ENCODE assay signal across 23 cellular contexts in the genomic region with DNA sequence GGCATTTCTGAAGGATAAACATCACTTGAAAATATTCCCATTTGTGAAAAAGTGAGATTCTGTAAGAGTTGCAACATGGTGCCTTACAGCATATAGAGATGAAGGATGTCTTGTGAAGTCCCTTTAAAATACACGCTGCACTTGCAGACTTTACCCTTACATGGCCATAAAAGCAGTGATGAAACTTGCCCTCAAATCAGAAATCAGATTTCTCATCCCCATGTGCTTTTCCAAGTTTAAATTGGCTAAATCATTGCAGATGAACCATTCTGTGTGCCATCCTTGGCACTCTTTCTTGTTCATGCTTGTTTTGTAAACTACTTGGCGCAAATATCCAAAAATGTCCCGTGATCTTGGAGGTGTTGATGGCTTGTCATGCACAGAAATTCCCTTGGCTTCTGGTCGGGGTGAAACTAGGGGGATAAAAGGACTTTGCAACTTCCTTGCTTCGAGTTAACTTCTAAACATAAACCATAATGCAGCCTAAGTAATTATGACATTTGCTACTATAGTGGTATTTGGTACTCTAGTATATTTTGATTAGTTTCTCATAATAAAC.
A peak's percentile ranks its signal among the peaks of the same experiment; 100 is the strongest.
DNase-seq lines count a peak whose midpoint lies in the region; ATAC-seq, FAIRE-seq and TF ChIP-seq lines count a peak whose summit lies in the region.
"Had no signal": no experiment of that assay in that cellular context is flagged by ENCODE, and none has a peak within 500 bp of the region (broad histone marks: within the 10 kb centered on the region; RNA-seq: fewer than 3 reads in every experiment).

No MANE protein-coding gene starts in this region.

- H3K27me3 Mint-ChIP-seq in CD8-positive, alpha-beta T cell (ENCODE audit: low read depth), result no peaks in the 10 kb centered on the region
- no peaks in the 10 kb centered on the region for H3K27me3 Mint-ChIP-seq in progenitor cell of endocrine pancreas
- no peaks in the 10 kb centered on the region for H3K27me3 Mint-ChIP-seq in MCF 10A (ENCODE audit: insufficient read depth, unreplicated experiment)

- H3K27ac Mint-ChIP-seq in CD8-positive, alpha-beta T cell, result peak overlapping the region; percentile 25
- peak overlapping the region; percentile 7 for H3K27ac Mint-ChIP-seq in progenitor cell of endocrine pancreas
- no peak overlapping the region for H3K27ac Mint-ChIP-seq in MCF 10A (ENCODE audit: low read depth, unreplicated experiment)

- H3K56ac ChIP-seq in H1 (replicated peaks; ENCODE audit: insufficient read length, low read depth, low read length), result no peak overlapping the region

- no peak for TF ChIP-seq RAD21 in H1 (IDR thresholded peaks at IDR 0.05 in 1 of 2, conservative IDR thresholded peaks at IDR 0.05 in 1 of 2; ENCODE audit: low read depth in 2 of 2, low read length in 2 of 2)

- no peak overlapping the region for H2BK12ac ChIP-seq in H1 (ENCODE audit: low read depth, low read length)
- no peak overlapping the region for H2BK12ac ChIP-seq in neuronal stem cell (ENCODE audit: low read length)

- peak; percentile 80 for FAIRE-seq in H1 (lab: Jason Lieb, UNC)
- FAIRE-seq: A204.1, D721Med, H54 had no signal

- no peak for DNase-seq in CD8-positive, alpha-beta T cell
- DNase-seq in H1 (ENCODE audit: low read depth in 1 of 2, low spot score in 2 of 2) (no peak), heart right ventricle (no peak), progenitor cell of endocrine pancreas (ENCODE audit: low spot score, unreplicated experiment) (no peak), mammary epithelial cell (no peak), MCF 10A (ENCODE audit: unreplicated experiment) (no peak), neuronal stem cell (ENCODE audit: low spot score) (no peak)
- DNase-seq: DMS53, GDM1, Kasumi-1, MG63, NCI-H1417 treated with DMSO at 0.1 percent for 48 hours, NCI-H187 treated with DMSO at 0.1 percent for 48 hours, NCI-H226, NCI-H510A treated with DMSO at 0.1 percent for 48 hours, NCI-H748 treated with DMSO at 0.1 percent for 48 hours, PC-9 had no signal

- H2BK5ac ChIP-seq in H1 (ENCODE audit: low read depth, low read length), result no peak overlapping the region
- H2BK5ac ChIP-seq in neuronal stem cell (ENCODE audit: low read length), result no peak overlapping the region

- peaks cover 34% of the 10 kb centered on the region for H3K36me3 Mint-ChIP-seq in CD8-positive, alpha-beta T cell
- H3K36me3 Mint-ChIP-seq in progenitor cell of endocrine pancreas (ENCODE audit: insufficient read depth), result no peaks in the 10 kb centered on the region
- H3K36me3 Mint-ChIP-seq in MCF 10A (ENCODE audit: insufficient read depth, unreplicated experiment), result peaks cover 10% of the 10 kb centered on the region

- H3K4me2 ChIP-seq in H1 (ENCODE audit: insufficient read depth in 1 of 2, low read depth in 2 of 2, low read length in 2 of 2) (no peak overlapping the region), mammary epithelial cell (ENCODE audit: insufficient read depth, low read depth, low read length) (no peak overlapping the region), neuronal stem cell (ENCODE audit: insufficient read depth, low read length, poor library complexity, severe bottlenecking) (no peak overlapping the region)
- H3K4me2 ChIP-seq: PC-9 had no signal

- no peak overlapping the region for H4K5ac ChIP-seq in H1 (ENCODE audit: insufficient read length, low read depth, low read length)

- H3K79me2 ChIP-seq in H1 (ENCODE audit: control insufficient read depth in 1 of 2, insufficient read depth in 2 of 2, low read length in 2 of 2) (no peaks in the 10 kb centered on the region), mammary epithelial cell (ENCODE audit: insufficient read depth, low read length) (no peaks in the 10 kb centered on the region)

- H2BK20ac ChIP-seq in H1 (ENCODE audit: low read length), result no peak overlapping the region

- H4K91ac ChIP-seq in H1 (replicated peaks; ENCODE audit: insufficient read length, low read length) (no peak overlapping the region), neuronal stem cell (ENCODE audit: low read depth, low read length, poor library complexity) (no peak overlapping the region)

- H3K4me1 Mint-ChIP-seq in CD8-positive, alpha-beta T cell (ENCODE audit: low read depth), result no peaks in the 10 kb centered on the region
- H3K4me1 Mint-ChIP-seq in progenitor cell of endocrine pancreas (ENCODE audit: low read depth) (peaks cover 3% of the 10 kb centered on the region), MCF 10A (ENCODE audit: insufficient read depth, unreplicated experiment) (no peaks in the 10 kb centered on the region)

- H3K9me3 Mint-ChIP-seq in CD8-positive, alpha-beta T cell, result no peaks in the 10 kb centered on the region
- H3K9me3 Mint-ChIP-seq in progenitor cell of endocrine pancreas (ENCODE audit: low read depth) (no peaks in the 10 kb centered on the region), MCF 10A (ENCODE audit: unreplicated experiment) (no peaks in the 10 kb centered on the region)

- POLR2A ChIA-PET in CD8-positive, alpha-beta T cell (lab: Charles Lee), result no interaction called here
- POLR2A ChIA-PET in H1 (lab: Charles Lee; ENCODE audit: partially characterized antibody), result no interaction called here
- POLR2A ChIA-PET in MCF 10A (lab: Yijun Ruan, JAX), result interaction anchor here (0.6 kb wide), 1 partner anchor 948 kb away, joined by 3 read pairs; no protein-coding TSS in a partner anchor

- H3K27me3 ChIP-seq in CD8-positive, alpha-beta T cell (ENCODE audit: insufficient read depth, low read length), result no peaks in the 10 kb centered on the region
- no peaks in the 10 kb centered on the region for H3K27me3 ChIP-seq in H1 (replicated peaks in 1 of 4; ENCODE audit: control insufficient read depth in 3 of 4, extremely low read depth in 1 of 4, insufficient read depth in 3 of 4, low read length in 3 of 4)
- H3K27me3 ChIP-seq in heart right ventricle, result no peaks in the 10 kb centered on the region
- H3K27me3 ChIP-seq in mammary epithelial cell (ENCODE audit: insufficient read depth, low read length), result no peaks in the 10 kb centered on the region
- no peaks in the 10 kb centered on the region for H3K27me3 ChIP-seq in neuronal stem cell (ENCODE audit: control insufficient read depth in 3 of 3, insufficient read depth in 3 of 3, low read depth in 1 of 3, low read length in 3 of 3)
- H3K27me3 ChIP-seq: MG63 had no signal

- dilution Hi-C loops in mammary epithelial cell (cut with HindIII; ENCODE audit: low sequenced_read_pairs), result no loop called here

- CTCF ChIA-PET in CD8-positive, alpha-beta T cell (lab: Charles Lee), result no interaction called here
- CTCF ChIA-PET in H1 (lab: Charles Lee; ENCODE audit: partially characterized antibody), result interaction anchor here (1.7 to 3.5 kb wide), 2 partner anchors 13 to 111 kb away, joined by 6 to 14 read pairs; no protein-coding TSS in a partner anchor
- CTCF ChIA-PET in mammary epithelial cell (lab: Charles Lee; ENCODE audit: low non-redundant PET), result no interaction called here
- CTCF ChIA-PET in MCF 10A (lab: Yijun Ruan, JAX), result no interaction called here

- H3K14ac ChIP-seq in H1 (ENCODE audit: insufficient read length) (no peak overlapping the region), neuronal stem cell (ENCODE audit: low read length) (no peak overlapping the region)

- H3K18ac ChIP-seq in H1 (ENCODE audit: extremely low read depth, low read length) (no peak overlapping the region), neuronal stem cell (ENCODE audit: low read length) (no peak overlapping the region)

- no peaks in the 10 kb centered on the region for H3K79me1 ChIP-seq in H1 (ENCODE audit: low read depth, low read length)
- H3K79me1 ChIP-seq in neuronal stem cell (ENCODE audit: low read depth, low read length), result no peaks in the 10 kb centered on the region

- BruUV-seq in mammary epithelial cell (replicated peaks; lab: Mats Ljungman, UMichigan) (no TSS peak), MCF 10A (replicated peaks; lab: Mats Ljungman, UMichigan) (no TSS peak)

- H3K4ac ChIP-seq in H1 (replicated peaks; ENCODE audit: insufficient read length, low read depth, low read length) (no peak overlapping the region), neuronal stem cell (ENCODE audit: low read length) (no peak overlapping the region)

- TF ChIP-seq EP300 in H1 (IDR thresholded peaks at IDR 0.05; ENCODE audit: borderline replicate concordance in 1 of 2, low read depth in 2 of 2, low read length in 2 of 2), result no peak

- H2AFZ ChIP-seq in H1 (ENCODE audit: low read length) (no peak overlapping the region), mammary epithelial cell (ENCODE audit: low read depth, low read length) (no peak overlapping the region), neuronal stem cell (ENCODE audit: low read length) (no peak overlapping the region)
- H2AFZ ChIP-seq: PC-9 had no signal

- no peaks in the 10 kb centered on the region for H3K4me1 ChIP-seq in CD8-positive, alpha-beta T cell (ENCODE audit: insufficient read depth, low read length)
- H3K4me1 ChIP-seq in H1 (replicated peaks in 1 of 4; ENCODE audit: control insufficient read depth in 3 of 4, insufficient read depth in 4 of 4, low read length in 3 of 4), result peaks cover 3 to 11% (median 5%) of the 10 kb centered on the region in 4 experiments; a peak in 5 of 7 replicates
- peaks cover 0 to 57% (median 29%) of the 10 kb centered on the region in 9 donors for H3K4me1 ChIP-seq in heart right ventricle
- no peaks in the 10 kb centered on the region for H3K4me1 ChIP-seq in mammary epithelial cell (ENCODE audit: insufficient read depth, low read length)
- peaks cover 0 to 9% of the 10 kb centered on the region in 2 donors for H3K4me1 ChIP-seq in neuronal stem cell (ENCODE audit: control insufficient read depth in 2 of 2, insufficient read depth in 1 of 2, low read depth in 1 of 2, low read length in 2 of 2)

- intact Hi-C loops in CD8-positive, alpha-beta T cell (cut with DNase I, micrococcal nuclease), result no loop called here
- intact Hi-C loops in heart right ventricle (cut with DNase I) (no loop called here), mammary epithelial cell (cut with micrococcal nuclease) (no loop called here), MCF 10A (cut with micrococcal nuclease) (no loop called here)

- TF ChIP-seq CTCF in CD8-positive, alpha-beta T cell (IDR thresholded peaks at IDR 0.05), result no peak
- no peak for TF ChIP-seq CTCF in H1 (IDR thresholded peaks at IDR 0.05; ENCODE audit: control extremely low read depth in 1 of 3, insufficient read depth in 1 of 3, low read depth in 1 of 3, low read length in 3 of 3)
- TF ChIP-seq CTCF in heart right ventricle (IDR thresholded peaks at IDR 0.05), result no peak
- no peak for TF ChIP-seq CTCF in progenitor cell of endocrine pancreas (IDR thresholded peaks at IDR 0.05; ENCODE audit: unreplicated experiment)
- TF ChIP-seq CTCF in mammary epithelial cell (conservative IDR thresholded peaks at IDR 0.05 in 1 of 2, IDR thresholded peaks at IDR 0.05 in 1 of 2; ENCODE audit: extremely low read depth in 1 of 2, insufficient read depth in 1 of 2, low read depth in 1 of 2, low read length in 2 of 2), result no peak
- TF ChIP-seq CTCF in MCF 10A (IDR thresholded peaks at IDR 0.05; ENCODE audit: unreplicated experiment), result no peak

- H3K27ac ChIP-seq in CD8-positive, alpha-beta T cell (ENCODE audit: low read depth, low read length), result no peak overlapping the region
- no peak overlapping the region for H3K27ac ChIP-seq in H1 (ENCODE audit: low read depth, low read length)
- H3K27ac ChIP-seq in heart right ventricle, result peak overlapping the region in 6 of 10 donors; percentile 17 to 73 (median 62)
- no peak overlapping the region for H3K27ac ChIP-seq in mammary epithelial cell (ENCODE audit: insufficient read depth, low read depth, low read length)
- H3K27ac ChIP-seq in neuronal stem cell (replicated peaks; ENCODE audit: low read length), result no peak overlapping the region
- H3K27ac ChIP-seq: C4-2B, PC-9, RWPE1 had no signal

- no peak overlapping the region for H2AK5ac ChIP-seq in H1 (ENCODE audit: low read depth, low read length)
- no peak overlapping the region for H2AK5ac ChIP-seq in neuronal stem cell (ENCODE audit: low read depth, low read length)

- WGBS in H1 (ENCODE audit: extremely low coverage in 1 of 2, insufficient coverage in 1 of 2, insufficient read length in 1 of 2, insufficient replicate concordance in 2 of 2, low coverage in 1 of 2, low lambda C conversion rate in 2 of 2, missing lambda C conversion rate in 1 of 2), 2 experiments, result 86% methylated on average over 5 of the region's 5 CpGs; no CpG with 5 or more reads in 1 of the 2 experiments
- 45 to 58% methylated on average over 5 of the region's 5 CpGs for WGBS in heart right ventricle, 2 donors
- 83% methylated on average over 5 of the region's 5 CpGs for WGBS in mammary epithelial cell (ENCODE audit: low coverage, missing lambda C conversion rate)
- WGBS in neuronal stem cell (ENCODE audit: extremely low coverage in 2 of 2, insufficient read length in 2 of 2, insufficient replicate concordance in 1 of 2), 2 donors, result no CpG with 5 or more reads among the region's 5 CpGs

- H3K9ac ChIP-seq in H1 (replicated peaks in 1 of 4; ENCODE audit: extremely low read depth in 1 of 4, low read depth in 3 of 4, low read length in 3 of 4) (no peak overlapping the region), mammary epithelial cell (ENCODE audit: insufficient read depth, low read length) (no peak overlapping the region), neuronal stem cell (ENCODE audit: low read depth, low read length, poor library complexity) (no peak overlapping the region)

- in situ Hi-C loops in mammary epithelial cell (cut with MboI; ENCODE audit: low sequenced_read_pairs in 2 of 2), result no loop called here

- H3K23ac ChIP-seq in H1 (ENCODE audit: insufficient read length) (no peak overlapping the region), neuronal stem cell (ENCODE audit: low read depth, low read length, poor library complexity) (no peak overlapping the region)

- TF ChIP-seq POLR2A in H1 (IDR thresholded peaks at IDR 0.05; ENCODE audit: control extremely low read depth in 1 of 2, low read depth in 2 of 2, low read length in 2 of 2), result no peak

- no peaks in the 10 kb centered on the region for H3K23me2 ChIP-seq in H1 (ENCODE audit: low read depth, low read length)

- no peaks in the 10 kb centered on the region for H3K36me3 ChIP-seq in CD8-positive, alpha-beta T cell (ENCODE audit: insufficient read depth, low read length)
- H3K36me3 ChIP-seq in H1 (ENCODE audit: control insufficient read depth in 2 of 4, insufficient read depth in 4 of 4, low read length in 3 of 4) (no peaks in the 10 kb centered on the region; a peak in 1 of 8 replicates), heart right ventricle (no peaks in the 10 kb centered on the region), mammary epithelial cell (ENCODE audit: insufficient read depth, low read length) (no peaks in the 10 kb centered on the region), neuronal stem cell (replicated peaks in 1 of 2; ENCODE audit: control insufficient read depth in 2 of 2, insufficient read depth in 2 of 2, low read length in 2 of 2) (no peaks in the 10 kb centered on the region)
- H3K36me3 ChIP-seq: MG63 had no signal

- no peaks in the 10 kb centered on the region for H3K9me3 ChIP-seq in CD8-positive, alpha-beta T cell (ENCODE audit: low read length)
- H3K9me3 ChIP-seq in H1 (ENCODE audit: insufficient read depth in 2 of 2, low read depth in 1 of 2, low read length in 1 of 2), result no peaks in the 10 kb centered on the region
- H3K9me3 ChIP-seq in heart right ventricle, result no peaks in the 10 kb centered on the region
- no peaks in the 10 kb centered on the region for H3K9me3 ChIP-seq in mammary epithelial cell (replicated peaks; ENCODE audit: insufficient read depth, low read length)
- H3K9me3 ChIP-seq in neuronal stem cell (replicated peaks in 1 of 2; ENCODE audit: control insufficient read depth in 2 of 2, insufficient read depth in 1 of 2, low read depth in 1 of 2, low read length in 2 of 2), result no peaks in the 10 kb centered on the region
- H3K9me3 ChIP-seq: MG63 had no signal

- H2BK120ac ChIP-seq in H1 (replicated peaks; ENCODE audit: low read depth, low read length) (no peak overlapping the region), neuronal stem cell (ENCODE audit: low read depth, low read length) (no peak overlapping the region)

- no peak overlapping the region for H2BK15ac ChIP-seq in H1 (ENCODE audit: low read length)
- no peak overlapping the region for H2BK15ac ChIP-seq in neuronal stem cell (ENCODE audit: low read length)

- H4K8ac ChIP-seq in H1 (ENCODE audit: extremely low read depth, insufficient read depth, low read length), result no peak overlapping the region
- no peak overlapping the region for H4K8ac ChIP-seq in neuronal stem cell (ENCODE audit: low read depth, low read length)

- H4K20me1 ChIP-seq in H1 (replicated peaks in 1 of 2; ENCODE audit: control insufficient read depth in 1 of 2, insufficient read depth in 2 of 2, low read length in 2 of 2), result no peaks in the 10 kb centered on the region
- H4K20me1 ChIP-seq in mammary epithelial cell (ENCODE audit: insufficient read depth, low read length), result no peaks in the 10 kb centered on the region

- no peak for ATAC-seq in CD8-positive, alpha-beta T cell
- peak in 4 of 8 donors; percentile 27 to 54 (median 40) for ATAC-seq in heart right ventricle
- ATAC-seq in HG03460 (IDR thresholded peaks at IDR 0.05; ENCODE audit: unreplicated experiment), result no peak

- H3K4me3 ChIP-seq in CD8-positive, alpha-beta T cell (ENCODE audit: low read depth, low read length), result no peak overlapping the region
- H3K4me3 ChIP-seq in H1 (ENCODE audit: extremely low read depth in 1 of 4, insufficient read depth in 2 of 4, low read depth in 3 of 4, low read length in 4 of 4), result no peak overlapping the region
- H3K4me3 ChIP-seq in heart right ventricle, result no peak overlapping the region
- H3K4me3 ChIP-seq in mammary epithelial cell (replicated peaks in 1 of 3; ENCODE audit: insufficient read depth in 1 of 3, low read depth in 2 of 3, low read length in 3 of 3), result no peak overlapping the region
- no peak overlapping the region for H3K4me3 ChIP-seq in neuronal stem cell (ENCODE audit: low read length in 2 of 2)
- H3K4me3 ChIP-seq: MG63, PC-9 had no signal

- H3K4me3 Mint-ChIP-seq in CD8-positive, alpha-beta T cell, result no peak overlapping the region
- H3K4me3 Mint-ChIP-seq in progenitor cell of endocrine pancreas (ENCODE audit: low read depth) (no peak overlapping the region), MCF 10A (ENCODE audit: unreplicated experiment) (no peak overlapping the region)

Comparison
In these comparisons a context has a peak if more than half of its experiments do, and no peak if none do; other contexts are left out.
1. H3K27ac ChIP-seq: peak in heart right ventricle (6 of 10); none in CD8-positive, alpha-beta T cell (single experiment), H1 (single experiment), mammary epithelial cell (single experiment) and neuronal stem cell (single experiment).